Comparison of ENCODE assay signal across 24 cellular contexts in genomic region chr9:135485832-135486231, GRCh38. TPM values are rescaled to one million over a fixed set of nuclear protein-coding genes. Genes with fewer than 3 reads are reported as not detected.
"Had no signal": no experiment of that assay in that cellular context is flagged by ENCODE, and none has a peak within 500 bp of the region (broad histone marks: within the 10 kb centered on the region; RNA-seq: fewer than 3 reads in every experiment).

No MANE protein-coding gene starts in this region.

- H3K4me3 ChIP-seq: MG63, SJSA1, SK-N-MC had no signal

- DNase-seq: Karpas-422, KG1, MG63, NCI-H1092, NCI-H1105 treated with DMSO at 0.1 percent for 48 hours, NCI-H1417 treated with DMSO at 0.1 percent for 48 hours, NCI-H146, NCI-H1694 treated with DMSO at 0.1 percent for 48 hours, NCI-H2029, NCI-H2081 treated with DMSO at 0.1 percent for 48 hours, NCI-H2171, NCI-H226, NCI-H446, NCI-H510A, NCI-H524 treated with DMSO at 0.1 percent for 48 hours, NCI-H69, NCI-H774, Right ventricle myocardium superior, RPMI8226, SIG-M5 had no signal

- H3K27me3 ChIP-seq: MG63, SJSA1 had no signal

- FAIRE-seq: RCC 7860 had no signal

- H3K9me3 ChIP-seq: MG63, SJSA1 had no signal

- H3K27ac ChIP-seq: SJSA1, SK-N-MC had no signal

RNA-seq across cellular contexts. Expression of gene LCN1, which starts 35.4 kb away (rescaled TPM):
- total RNA-seq: HT1080, Right ventricle myocardium superior, SJSA1 had no signal
